ENCODE assay signal across 39 cellular contexts in the genomic region with DNA sequence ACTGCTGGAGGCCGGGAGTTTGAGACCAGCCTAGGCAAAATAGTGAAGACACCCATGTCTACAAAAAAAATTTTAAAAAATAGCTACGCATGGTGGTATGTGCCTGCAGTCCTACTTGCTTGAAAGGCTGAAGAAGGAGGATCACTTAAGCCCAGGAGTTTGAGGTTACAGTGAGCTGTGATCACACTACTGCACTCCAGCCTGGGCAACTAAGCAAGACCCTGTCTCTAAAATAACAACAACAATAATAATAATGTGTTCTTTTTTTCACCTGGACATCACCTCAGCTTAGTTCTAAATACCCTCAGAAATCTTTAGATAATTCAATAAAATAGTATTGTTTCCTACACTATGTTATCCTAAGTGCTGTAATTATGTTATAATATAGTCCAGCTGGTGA.
"Had no signal": no experiment of that assay in that cellular context is flagged by ENCODE, and none has a peak within 500 bp of the region (broad histone marks: within the 10 kb centered on the region; RNA-seq: fewer than 3 reads in every experiment).

No MANE protein-coding gene starts in this region.

- DNase-seq: activated effector memory CD4-positive, alpha-beta T cell treated with anti-CD3 and anti-CD28 coated beads, Interleukin-2, amount 50 U/mL, for 16 hours; activated effector memory CD4-positive, alpha-beta T cell treated with Interleukin-2 at 50 U/mL for 16 hours; activated gamma-delta T cell; activated gamma-delta T cell treated with Interleukin-2 at 50 U/mL for 16 hours; activated naive CD4-positive, alpha-beta T cell; activated naive CD4-positive, alpha-beta T cell treated with anti-CD3 and anti-CD28 coated beads for 36 hours; activated naive CD4-positive, alpha-beta T cell treated with anti-CD3 and anti-CD28 coated beads, Interleukin-2, amount 10 ng/mL, durations not matched to agents 7 days and 5 days; activated naive CD4-positive, alpha-beta T cell treated with anti-CD3 and anti-CD28 coated beads, Interleukin-2, amount 50 U/mL, for 16 hours; activated naive CD4-positive, alpha-beta T cell treated with Interleukin-2 at 50 U/mL for 16 hours; activated naive CD8-positive, alpha-beta T cell treated with anti-CD3 and anti-CD28 coated beads for 36 hours; activated naive CD8-positive, alpha-beta T cell treated with anti-CD3 and anti-CD28 coated beads, Interleukin-2, amount 10 ng/mL, durations not matched to agents 7 days and 5 days; activated naive CD8-positive, alpha-beta T cell treated with anti-CD3 and anti-CD28 coated beads, Interleukin-2, amount 50 U/mL, for 24 hours; activated T-cell treated with anti-CD3 and anti-CD28 coated beads, Interleukin-2, amount 50 U/mL, for 1 hour; activated T-cell treated with anti-CD3 and anti-CD28 coated beads, Interleukin-2, amount 50 U/mL, for 24 hours; activated T-cell treated with anti-CD3 and anti-CD28 coated beads, Interleukin-2, amount 50 U/mL, for 4 hours; activated T-cell treated with anti-CD3 and anti-CD28 coated beads, Interleukin-2, amount 50 U/mL, for 48 hours; activated T-cell treated with anti-CD3 and anti-CD28 coated beads, Interleukin-2, amount 50 U/mL, for 72 hours; adrenal gland; amniotic stem cell; amygdala; anterior cingulate cortex; aorta; body of pancreas; brain microvascular endothelial cell; caudate nucleus; central memory CD4-positive, alpha-beta T cell; cerebellar nuclear complex had no signal

- H3K4me3 Mint-ChIP-seq: activated naive CD4-positive, alpha-beta T cell treated with anti-CD3 and anti-CD28 coated beads for 36 hours; activated naive CD4-positive, alpha-beta T cell treated with anti-CD3 and anti-CD28 coated beads, Interleukin-2, amount 10 ng/mL, durations not matched to agents 7 days and 5 days; activated naive CD4-positive, alpha-beta T cell treated with anti-CD3 and anti-CD28 coated beads, Interleukin-2, amount 50 U/mL, for 24 hours; activated naive CD8-positive, alpha-beta T cell; activated naive CD8-positive, alpha-beta T cell treated with anti-CD3 and anti-CD28 coated beads for 36 hours; activated naive CD8-positive, alpha-beta T cell treated with anti-CD3 and anti-CD28 coated beads, Interleukin-2, amount 10 ng/mL, durations not matched to agents 7 days and 5 days; activated naive CD8-positive, alpha-beta T cell treated with anti-CD3 and anti-CD28 coated beads, Interleukin-2, amount 50 U/mL, for 24 hours; activated T-cell treated with anti-CD3 and anti-CD28 coated beads, Interleukin-2, amount 50 U/mL, for 24 hours; activated T-cell treated with anti-CD3 and anti-CD28 coated beads, Interleukin-2, amount 50 U/mL, for 4 hours; activated T-cell treated with anti-CD3 and anti-CD28 coated beads, Interleukin-2, amount 50 U/mL, for 72 hours; activated T-helper 1 cell treated with anti-CD3 and anti-CD28 coated beads, Interleukin-12 subunit alpha, Interleukin-12 subunit beta, Interleukin-2, Interleukin-4 antibody, amounts not matched to agents 30 ng/mL and 10 ng/mL and 1 ng/mL, durations not matched to agents 14 hours and 24 hours and 36 hours; activated T-helper 17 cell treated with anti-CD3 and anti-CD28 coated beads, Interleukin-2, amount 50 U/mL, for 72 hours; brain; central memory CD8-positive, alpha-beta T cell had no signal

- H3K9me3 Mint-ChIP-seq: activated naive CD8-positive, alpha-beta T cell treated with anti-CD3 and anti-CD28 coated beads for 36 hours; activated naive CD8-positive, alpha-beta T cell treated with anti-CD3 and anti-CD28 coated beads, Interleukin-2, amount 10 ng/mL, durations not matched to agents 7 days and 5 days; activated naive CD8-positive, alpha-beta T cell treated with anti-CD3 and anti-CD28 coated beads, Interleukin-2, amount 50 U/mL, for 24 hours; activated T-helper 2 cell treated with anti-CD3 and anti-CD28 coated beads, Interferon-gamma antibody, Interleukin-2, Interleukin-4, amounts not matched to agents 10 μg/mL and 5 μg/mL and 100 μg/mL, durations not matched to agents 14 hours and 24 hours and 36 hours; brain had no signal

- H3K27ac ChIP-seq: adrenal gland, ascending aorta, body of pancreas, brain microvascular endothelial cell, cardiac muscle cell had no signal

- H3K27ac Mint-ChIP-seq: activated naive CD4-positive, alpha-beta T cell treated with anti-CD3 and anti-CD28 coated beads for 36 hours; activated naive CD4-positive, alpha-beta T cell treated with anti-CD3 and anti-CD28 coated beads, Interleukin-2, amount 10 ng/mL, durations not matched to agents 7 days and 5 days; activated naive CD4-positive, alpha-beta T cell treated with anti-CD3 and anti-CD28 coated beads, Interleukin-2, amount 50 U/mL, for 24 hours; activated naive CD4-positive, alpha-beta T cell treated with anti-CD3 and anti-CD28 coated beads, Interleukin-2, amount 50 U/mL, for 72 hours; activated naive CD8-positive, alpha-beta T cell; activated naive CD8-positive, alpha-beta T cell treated with anti-CD3 and anti-CD28 coated beads for 36 hours; activated naive CD8-positive, alpha-beta T cell treated with anti-CD3 and anti-CD28 coated beads, Interleukin-2, amount 10 ng/mL, durations not matched to agents 7 days and 5 days; activated naive CD8-positive, alpha-beta T cell treated with anti-CD3 and anti-CD28 coated beads, Interleukin-2, amount 50 U/mL, for 24 hours; activated T-cell treated with anti-CD3 and anti-CD28 coated beads, Interleukin-2, amount 50 U/mL, for 24 hours; activated T-cell treated with anti-CD3 and anti-CD28 coated beads, Interleukin-2, amount 50 U/mL, for 72 hours; activated T-helper 1 cell treated with anti-CD3 and anti-CD28 coated beads, Interleukin-12 subunit alpha, Interleukin-12 subunit beta, Interleukin-2, Interleukin-4 antibody, amounts not matched to agents 30 ng/mL and 10 ng/mL and 1 ng/mL, durations not matched to agents 14 hours and 24 hours and 36 hours; activated T-helper 17 cell treated with anti-CD3 and anti-CD28 coated beads, Interleukin-2, amount 50 U/mL, for 72 hours; activated T-helper 2 cell treated with anti-CD3 and anti-CD28 coated beads, Interferon-gamma antibody, Interleukin-2, Interleukin-4, amounts not matched to agents 10 μg/mL and 5 μg/mL and 100 μg/mL, durations not matched to agents 14 hours and 24 hours and 36 hours; brain had no signal

- H3K4me3 ChIP-seq: adrenal gland, ascending aorta, body of pancreas, cardiac muscle cell had no signal

- H3K4me1 ChIP-seq: adrenal gland, ascending aorta, body of pancreas had no signal

- H3K27me3 ChIP-seq: adrenal gland, ascending aorta, body of pancreas, brain microvascular endothelial cell, cardiac muscle cell had no signal

- FAIRE-seq: astrocyte, bronchial epithelial cell had no signal

- H3K4me1 Mint-ChIP-seq: activated naive CD4-positive, alpha-beta T cell treated with anti-CD3 and anti-CD28 coated beads, Interleukin-2, amount 10 ng/mL, durations not matched to agents 7 days and 5 days; activated naive CD4-positive, alpha-beta T cell treated with anti-CD3 and anti-CD28 coated beads, Interleukin-2, amount 50 U/mL, for 24 hours; activated naive CD8-positive, alpha-beta T cell treated with anti-CD3 and anti-CD28 coated beads for 36 hours; activated naive CD8-positive, alpha-beta T cell treated with anti-CD3 and anti-CD28 coated beads, Interleukin-2, amount 10 ng/mL, durations not matched to agents 7 days and 5 days; activated naive CD8-positive, alpha-beta T cell treated with anti-CD3 and anti-CD28 coated beads, Interleukin-2, amount 50 U/mL, for 24 hours; activated T-helper 17 cell treated with anti-CD3 and anti-CD28 coated beads, Interleukin-2, amount 50 U/mL, for 72 hours; brain; central memory CD8-positive, alpha-beta T cell had no signal

- H3K9me3 ChIP-seq: adrenal gland, ascending aorta, body of pancreas had no signal

- ATAC-seq: activated naive CD4-positive, alpha-beta T cell treated with anti-CD3 and anti-CD28 coated beads, Interleukin-2, amount 50 U/mL, for 72 hours; activated naive CD8-positive, alpha-beta T cell treated with anti-CD3 and anti-CD28 coated beads, Interleukin-2, amount 50 U/mL, for 24 hours; activated T-cell treated with anti-CD3 and anti-CD28 coated beads, Interleukin-2, amount 50 U/mL, for 4 hours; activated T-cell treated with anti-CD3 and anti-CD28 coated beads, Interleukin-2, amount 50 U/mL, for 72 hours; activated T-helper 17 cell treated with anti-CD3 and anti-CD28 coated beads, Interleukin-2, amount 50 U/mL, for 72 hours; body of pancreas had no signal

- H3K27me3 Mint-ChIP-seq: activated naive CD4-positive, alpha-beta T cell treated with anti-CD3 and anti-CD28 coated beads, Interleukin-2, amount 10 ng/mL, durations not matched to agents 7 days and 5 days; activated naive CD4-positive, alpha-beta T cell treated with anti-CD3 and anti-CD28 coated beads, Interleukin-2, amount 50 U/mL, for 24 hours; activated naive CD8-positive, alpha-beta T cell; activated naive CD8-positive, alpha-beta T cell treated with anti-CD3 and anti-CD28 coated beads for 36 hours; activated naive CD8-positive, alpha-beta T cell treated with anti-CD3 and anti-CD28 coated beads, Interleukin-2, amount 10 ng/mL, durations not matched to agents 7 days and 5 days; activated naive CD8-positive, alpha-beta T cell treated with anti-CD3 and anti-CD28 coated beads, Interleukin-2, amount 50 U/mL, for 24 hours; activated T-cell treated with anti-CD3 and anti-CD28 coated beads, Interleukin-2, amount 50 U/mL, for 24 hours; activated T-helper 17 cell treated with anti-CD3 and anti-CD28 coated beads, Interleukin-2, amount 50 U/mL, for 72 hours; brain; central memory CD8-positive, alpha-beta T cell had no signal

- H3K36me3 ChIP-seq: adrenal gland, ascending aorta, brain microvascular endothelial cell, cardiac muscle cell had no signal

- H3K36me3 Mint-ChIP-seq: activated naive CD4-positive, alpha-beta T cell treated with anti-CD3 and anti-CD28 coated beads, Interleukin-2, amount 10 ng/mL, durations not matched to agents 7 days and 5 days; activated naive CD4-positive, alpha-beta T cell treated with anti-CD3 and anti-CD28 coated beads, Interleukin-2, amount 50 U/mL, for 24 hours; activated naive CD4-positive, alpha-beta T cell treated with anti-CD3 and anti-CD28 coated beads, Interleukin-2, amount 50 U/mL, for 72 hours; activated naive CD8-positive, alpha-beta T cell; activated naive CD8-positive, alpha-beta T cell treated with anti-CD3 and anti-CD28 coated beads for 36 hours; activated naive CD8-positive, alpha-beta T cell treated with anti-CD3 and anti-CD28 coated beads, Interleukin-2, amount 10 ng/mL, durations not matched to agents 7 days and 5 days; brain had no signal
